In the genomic region with DNA sequence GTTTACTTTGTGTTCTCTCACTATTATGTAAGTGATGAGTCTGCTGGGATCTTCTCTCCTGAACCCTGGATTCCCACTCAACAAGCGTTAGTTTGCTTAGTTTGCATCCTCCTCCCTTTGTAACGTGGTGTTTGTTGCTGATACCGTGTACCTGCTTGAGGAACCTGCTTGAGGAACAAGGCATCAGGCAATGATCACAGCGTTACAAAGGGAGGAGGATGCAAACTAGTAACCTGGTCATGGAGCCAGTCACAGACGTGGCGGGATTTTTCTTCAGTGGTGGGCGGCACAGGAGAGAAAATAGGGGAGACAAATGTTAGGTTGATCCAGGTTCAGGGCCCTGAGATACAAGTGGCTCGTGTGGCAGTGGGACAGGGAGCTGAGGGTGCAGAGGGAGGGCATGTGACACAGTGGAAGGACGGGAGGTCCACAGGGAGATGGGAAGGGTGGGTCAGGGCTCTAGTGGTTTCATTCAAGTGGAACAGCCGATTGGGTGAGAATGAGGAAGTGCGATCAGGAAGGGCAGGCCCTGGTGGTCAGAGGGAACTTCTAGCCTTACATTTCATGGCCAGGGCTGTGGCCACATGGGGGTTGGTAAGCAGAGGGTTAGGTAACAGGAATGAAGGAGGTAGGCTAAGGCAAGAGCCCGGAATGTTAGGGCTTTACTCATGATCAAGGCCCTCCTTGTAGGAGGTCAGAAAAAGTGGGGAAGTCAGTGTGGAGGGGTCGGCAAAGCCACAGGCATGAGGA, we compare ENCODE assay signal across 13 cellular contexts. TPM values are rescaled to one million over a fixed set of nuclear protein-coding genes. Genes with fewer than 3 reads are reported as not detected.
DNase-seq lines count a peak whose midpoint lies in the region; ATAC-seq, FAIRE-seq and TF ChIP-seq lines count a peak whose summit lies in the region.
"Had no signal": no experiment of that assay in that cellular context is flagged by ENCODE, and none has a peak within 500 bp of the region (broad histone marks: within the 10 kb centered on the region; RNA-seq: fewer than 3 reads in every experiment).

No MANE protein-coding gene starts in this region.

- no peak for DNase-seq in GM19239 (ENCODE audit: insufficient read length, low spot score)
- DNase-seq in HK-2 (ENCODE audit: unreplicated experiment): peak; percentile 67
- DNase-seq in endodermal cell: no peak
- DNase-seq in stimulated activated effector memory CD8-positive, alpha-beta T cell treated with anti-CD3 and anti-CD28 coated beads, Interleukin-12 subunit alpha, Interleukin-12 subunit beta, amount 100 ng/mL, for 72 hours (ENCODE audit: low spot score in 2 of 2): no peak
- no peak for DNase-seq in caudate nucleus (lab: John Stamatoyannopoulos, UW)
- no peak for DNase-seq in 8988T
- DNase-seq in DMS153 treated with DMSO at 0.1 percent for 48 hours (lab: John Stamatoyannopoulos, UW; ENCODE audit: unreplicated experiment): no peak
- DNase-seq: hippocampal formation; NCI-H2029 treated with DMSO at 0.1 percent for 48 hours; stimulated activated CD8-positive, alpha-beta memory T cell treated with anti-CD3 and anti-CD28 coated beads, Interleukin-4, amount 100 ng/mL, for 48 hours had no signal

- peak; percentile 83 for FAIRE-seq in GM19239 (lab: Jason Lieb, UNC)
- FAIRE-seq: G401.6 had no signal

- H3K36me3 Mint-ChIP-seq in endodermal cell (ENCODE audit: low read depth): peaks cover 8% of the 10 kb centered on the region
- H3K36me3 Mint-ChIP-seq in stimulated activated effector memory CD8-positive, alpha-beta T cell treated with anti-CD3 and anti-CD28 coated beads, Interleukin-12 subunit alpha, Interleukin-12 subunit beta, amount 100 ng/mL, for 72 hours: peaks cover 31% of the 10 kb centered on the region

- no peak for TF ChIP-seq CTCF in endodermal cell (conservative IDR thresholded peaks at IDR 0.05)

- no peaks in the 10 kb centered on the region for H3K4me1 ChIP-seq in endodermal cell (ENCODE audit: control insufficient read depth, insufficient read depth, low read length)

- H3K27ac ChIP-seq in endodermal cell (ENCODE audit: low read depth, low read length) (no peak overlapping the region), caudate nucleus (ENCODE audit: low read depth, low read length) (no peak overlapping the region)
- H3K27ac ChIP-seq: VCaP had no signal

- no peaks in the 10 kb centered on the region for H3K27me3 Mint-ChIP-seq in endodermal cell (ENCODE audit: insufficient read depth)

- H3K9ac ChIP-seq in endodermal cell (ENCODE audit: extremely low read depth, low read length, poor library complexity, severe bottlenecking): no peak overlapping the region

- H3K9me3 ChIP-seq in endodermal cell (ENCODE audit: control insufficient read depth, low read length): no peaks in the 10 kb centered on the region

- H3K4me3 ChIP-seq in endodermal cell (ENCODE audit: low read length): no peak overlapping the region

- peak overlapping the region; percentile 10 for H3K27ac Mint-ChIP-seq in endodermal cell
- peak overlapping the region; percentile 78 for H3K27ac Mint-ChIP-seq in stimulated activated effector memory CD8-positive, alpha-beta T cell treated with anti-CD3 and anti-CD28 coated beads, Interleukin-12 subunit alpha, Interleukin-12 subunit beta, amount 100 ng/mL, for 72 hours

- H3K9me3 Mint-ChIP-seq in endodermal cell: no peaks in the 10 kb centered on the region
- H3K9me3 Mint-ChIP-seq in stimulated activated effector memory CD8-positive, alpha-beta T cell treated with anti-CD3 and anti-CD28 coated beads, Interleukin-12 subunit alpha, Interleukin-12 subunit beta, amount 100 ng/mL, for 72 hours: no peaks in the 10 kb centered on the region

- H3K27me3 ChIP-seq in endodermal cell (ENCODE audit: control insufficient read depth, insufficient read depth, low read length, poor library complexity, severe bottlenecking): no peaks in the 10 kb centered on the region

- H3K36me3 ChIP-seq in endodermal cell (ENCODE audit: control insufficient read depth, insufficient read depth, low read length): no peaks in the 10 kb centered on the region

- 86 to 92% methylated on average over 7 to 13 of the region's 13 CpGs for WGBS in endodermal cell (ENCODE audit: insufficient coverage in 1 of 2, insufficient read length in 1 of 2), 2 experiments

- H3K4me1 Mint-ChIP-seq in endodermal cell: peaks cover 1% of the 10 kb centered on the region
- H3K4me1 Mint-ChIP-seq in stimulated activated effector memory CD8-positive, alpha-beta T cell treated with anti-CD3 and anti-CD28 coated beads, Interleukin-12 subunit alpha, Interleukin-12 subunit beta, amount 100 ng/mL, for 72 hours: peaks cover 39% of the 10 kb centered on the region

- no peak for ATAC-seq in stimulated activated effector memory CD8-positive, alpha-beta T cell treated with anti-CD3 and anti-CD28 coated beads, Interleukin-12 subunit alpha, Interleukin-12 subunit beta, amount 100 ng/mL, for 72 hours
- no peak for ATAC-seq in GM21390 (IDR thresholded peaks at IDR 0.05; ENCODE audit: unreplicated experiment)

- no peak overlapping the region for H3K4me3 Mint-ChIP-seq in endodermal cell
- H3K4me3 Mint-ChIP-seq in stimulated activated effector memory CD8-positive, alpha-beta T cell treated with anti-CD3 and anti-CD28 coated beads, Interleukin-12 subunit alpha, Interleukin-12 subunit beta, amount 100 ng/mL, for 72 hours: no peak overlapping the region

RNA-seq across cellular contexts. Expression of gene SNX10, which starts 38.0 kb away (rescaled TPM):
- total RNA-seq in endodermal cell: 10 to 100 TPM; 13.2 to 19.3 TPM
- polyA plus RNA-seq in endodermal cell (2013, experiment 1 of 2): 10.7 TPM
- polyA plus RNA-seq in endodermal cell (2013, experiment 2 of 2): 10.8 TPM
